Comparison of ENCODE assay signal across 8 cellular contexts in genomic region chr20:17898548-17898994, GRCh38.
DNase-seq lines count a peak whose midpoint lies in the region; ATAC-seq and TF ChIP-seq lines count a peak whose summit lies in the region.

No MANE protein-coding gene starts in this region.

- H3K9me3 ChIP-seq in heart left ventricle = peaks cover 0 to 3% (median 0%) of the 10 kb centered on the region in 12 donors

- H3K27ac Mint-ChIP-seq in activated naive CD8-positive, alpha-beta T cell treated with anti-CD3 and anti-CD28 coated beads, Interleukin-2, amount 10 ng/mL, durations not matched to agents 7 days and 5 days = no peak overlapping the region

- peak; percentile 46 for DNase-seq in GDM1 (lab: John Stamatoyannopoulos, UW)
- peak; percentile 49 for DNase-seq in Jurkat, Clone E6-1 (ENCODE audit: low read depth, low spot score)
- DNase-seq in activated naive CD8-positive, alpha-beta T cell treated with anti-CD3 and anti-CD28 coated beads, Interleukin-2, amount 10 ng/mL, durations not matched to agents 7 days and 5 days = peak; percentile 56
- peak; percentile 70 to 81 (median 78) for DNase-seq in heart left ventricle
- peak; percentile 54 for DNase-seq in renal cortical epithelial cell (ENCODE audit: low read depth)

- no peak overlapping the region for H3K4me3 ChIP-seq in Jurkat, Clone E6-1 (ENCODE audit: low read length)
- H3K4me3 ChIP-seq in heart left ventricle = no peak overlapping the region

- no peaks in the 10 kb centered on the region for H3K36me3 Mint-ChIP-seq in activated naive CD8-positive, alpha-beta T cell treated with anti-CD3 and anti-CD28 coated beads, Interleukin-2, amount 10 ng/mL, durations not matched to agents 7 days and 5 days

- peak; percentile 88 to 98 (median 92) for TF ChIP-seq CTCF in heart left ventricle (IDR thresholded peaks at IDR 0.05)

- no peak overlapping the region for H3K4me3 Mint-ChIP-seq in activated naive CD8-positive, alpha-beta T cell treated with anti-CD3 and anti-CD28 coated beads, Interleukin-2, amount 10 ng/mL, durations not matched to agents 7 days and 5 days

- POLR2A ChIA-PET in activated naive CD8-positive, alpha-beta T cell treated with anti-CD3 and anti-CD28 coated beads, Interleukin-2, amount 10 ng/mL, durations not matched to agents 7 days and 5 days (lab: Charles Lee) = no interaction called here

- H3K4me1 ChIP-seq in heart left ventricle = peaks cover 0 to 38% (median 31%) of the 10 kb centered on the region in 12 donors

- TF ChIP-seq POLR2A in heart left ventricle (IDR thresholded peaks at IDR 0.05) = no peak

- peaks cover 42% of the 10 kb centered on the region for H3K27me3 Mint-ChIP-seq in activated naive CD8-positive, alpha-beta T cell treated with anti-CD3 and anti-CD28 coated beads, Interleukin-2, amount 10 ng/mL, durations not matched to agents 7 days and 5 days

- WGBS in heart left ventricle, 4 donors = 51 to 54% (median 53%) methylated on average over 7 of the region's 7 CpGs

- H3K27ac ChIP-seq in heart left ventricle = no peak overlapping the region

- intact Hi-C loops in heart left ventricle (cut with DNase I) = loop anchor here in 9 of 10 donors (1.0 to 10.0 kb wide), 15 partner anchors 51 to 394 kb away; partner anchors contain the start of genes RRBP1 (in 2 of the 9) and BFSP1 (in 1 of the 9)

- ATAC-seq in SK-N-SH treated with all-trans-retinoic acid at 6 μM for 48 hours (peak; percentile 84), heart left ventricle (peak in 3 of 4 donors; percentile 36 to 60 (median 51)), HG02763 (IDR thresholded peaks at IDR 0.05; ENCODE audit: unreplicated experiment) (no peak), HG03097 (IDR thresholded peaks at IDR 0.05; ENCODE audit: low FRiP score, unreplicated experiment) (no peak)
- ATAC-seq in activated naive CD8-positive, alpha-beta T cell treated with anti-CD3 and anti-CD28 coated beads, Interleukin-2, amount 10 ng/mL, durations not matched to agents 7 days and 5 days (ENCODE audit: low read depth) = peak; percentile 53

- no peaks in the 10 kb centered on the region for H3K9me3 Mint-ChIP-seq in activated naive CD8-positive, alpha-beta T cell treated with anti-CD3 and anti-CD28 coated beads, Interleukin-2, amount 10 ng/mL, durations not matched to agents 7 days and 5 days

- no peaks in the 10 kb centered on the region for H3K27me3 ChIP-seq in heart left ventricle

- peaks cover 10% of the 10 kb centered on the region for H3K4me1 Mint-ChIP-seq in activated naive CD8-positive, alpha-beta T cell treated with anti-CD3 and anti-CD28 coated beads, Interleukin-2, amount 10 ng/mL, durations not matched to agents 7 days and 5 days

- no peaks in the 10 kb centered on the region for H3K36me3 ChIP-seq in heart left ventricle

TF ChIP-seq in SK-N-SH treated with all-trans-retinoic acid at 6 μM for 48 hours, 23 proteins besides CTCF, POLR2A, EP300 and RAD21:
- TF ChIP-seq TOX (CRISPR knock-in tag; IDR thresholded peaks at IDR 0.05; ENCODE audit: borderline replicate concordance) (no peak), SNAI2 (CRISPR knock-in tag; IDR thresholded peaks at IDR 0.05) (no peak), ZFP30 (CRISPR knock-in tag; IDR thresholded peaks at IDR 0.05) (no peak), GLIS3 (CRISPR knock-in tag; IDR thresholded peaks at IDR 0.05) (no peak), ZNF565 (CRISPR knock-in tag; conservative IDR thresholded peaks at IDR 0.05; ENCODE audit: low read depth) (no peak), ESRRG (CRISPR knock-in tag; IDR thresholded peaks at IDR 0.05) (no peak), ZFP3 (CRISPR knock-in tag; IDR thresholded peaks at IDR 0.05) (no peak), PPARA (CRISPR knock-in tag; IDR thresholded peaks at IDR 0.05; ENCODE audit: borderline replicate concordance) (no peak), ZC3H10 (CRISPR knock-in tag; IDR thresholded peaks at IDR 0.05) (no peak), PATZ1 (CRISPR knock-in tag; IDR thresholded peaks at IDR 0.05; ENCODE audit: borderline replicate concordance) (no peak), BACH2 (CRISPR knock-in tag; IDR thresholded peaks at IDR 0.05; ENCODE audit: borderline replicate concordance) (no peak), CSDC2 (CRISPR knock-in tag; IDR thresholded peaks at IDR 0.05) (no peak), OSR1 (CRISPR knock-in tag; IDR thresholded peaks at IDR 0.05) (no peak), ZNF70 (CRISPR knock-in tag; IDR thresholded peaks at IDR 0.05) (no peak), RARB (CRISPR knock-in tag; IDR thresholded peaks at IDR 0.05) (no peak)
- TF ChIP-seq, protein P1, sequence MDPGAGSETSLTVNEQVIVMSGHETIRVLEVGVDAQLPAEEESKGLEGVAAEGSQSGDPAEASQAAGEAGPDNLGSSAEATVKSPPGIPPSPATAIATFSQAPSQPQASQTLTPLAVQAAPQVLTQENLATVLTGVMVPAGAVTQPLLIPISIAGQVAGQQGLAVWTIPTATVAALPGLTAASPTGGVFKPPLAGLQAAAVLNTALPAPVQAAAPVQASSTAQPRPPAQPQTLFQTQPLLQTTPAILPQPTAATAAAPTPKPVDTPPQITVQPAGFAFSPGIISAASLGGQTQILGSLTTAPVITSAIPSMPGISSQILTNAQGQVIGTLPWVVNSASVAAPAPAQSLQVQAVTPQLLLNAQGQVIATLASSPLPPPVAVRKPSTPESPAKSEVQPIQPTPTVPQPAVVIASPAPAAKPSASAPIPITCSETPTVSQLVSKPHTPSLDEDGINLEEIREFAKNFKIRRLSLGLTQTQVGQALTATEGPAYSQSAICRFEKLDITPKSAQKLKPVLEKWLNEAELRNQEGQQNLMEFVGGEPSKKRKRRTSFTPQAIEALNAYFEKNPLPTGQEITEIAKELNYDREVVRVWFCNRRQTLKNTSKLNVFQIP (CRISPR knock-in tag; IDR thresholded peaks at IDR 0.05; ENCODE audit: borderline replicate concordance, low read depth) = no peak
- TF ChIP-seq, protein P2, sequence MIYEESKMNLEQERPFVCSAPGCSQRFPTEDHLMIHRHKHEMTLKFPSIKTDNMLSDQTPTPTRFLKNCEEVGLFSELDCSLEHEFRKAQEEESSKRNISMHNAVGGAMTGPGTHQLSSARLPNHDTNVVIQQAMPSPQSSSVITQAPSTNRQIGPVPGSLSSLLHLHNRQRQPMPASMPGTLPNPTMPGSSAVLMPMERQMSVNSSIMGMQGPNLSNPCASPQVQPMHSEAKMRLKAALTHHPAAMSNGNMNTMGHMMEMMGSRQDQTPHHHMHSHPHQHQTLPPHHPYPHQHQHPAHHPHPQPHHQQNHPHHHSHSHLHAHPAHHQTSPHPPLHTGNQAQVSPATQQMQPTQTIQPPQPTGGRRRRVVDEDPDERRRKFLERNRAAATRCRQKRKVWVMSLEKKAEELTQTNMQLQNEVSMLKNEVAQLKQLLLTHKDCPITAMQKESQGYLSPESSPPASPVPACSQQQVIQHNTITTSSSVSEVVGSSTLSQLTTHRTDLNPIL (CRISPR knock-in tag; IDR thresholded peaks at IDR 0.05; ENCODE audit: low read depth) = no peak
- TF ChIP-seq, protein P3, sequence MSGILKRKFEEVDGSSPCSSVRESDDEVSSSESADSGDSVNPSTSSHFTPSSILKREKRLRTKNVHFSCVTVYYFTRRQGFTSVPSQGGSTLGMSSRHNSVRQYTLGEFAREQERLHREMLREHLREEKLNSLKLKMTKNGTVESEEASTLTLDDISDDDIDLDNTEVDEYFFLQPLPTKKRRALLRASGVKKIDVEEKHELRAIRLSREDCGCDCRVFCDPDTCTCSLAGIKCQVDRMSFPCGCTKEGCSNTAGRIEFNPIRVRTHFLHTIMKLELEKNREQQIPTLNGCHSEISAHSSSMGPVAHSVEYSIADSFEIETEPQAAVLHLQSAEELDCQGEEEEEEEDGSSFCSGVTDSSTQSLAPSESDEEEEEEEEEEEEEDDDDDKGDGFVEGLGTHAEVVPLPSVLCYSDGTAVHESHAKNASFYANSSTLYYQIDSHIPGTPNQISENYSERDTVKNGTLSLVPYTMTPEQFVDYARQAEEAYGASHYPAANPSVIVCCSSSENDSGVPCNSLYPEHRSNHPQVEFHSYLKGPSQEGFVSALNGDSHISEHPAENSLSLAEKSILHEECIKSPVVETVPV (CRISPR knock-in tag; IDR thresholded peaks at IDR 0.05) = no peak

Comparison
In these comparisons a context has a peak if more than half of its experiments do, and no peak if none do; other contexts are left out.
1. ATAC-seq: peak in SK-N-SH treated with all-trans-retinoic acid at 6 μM for 48 hours (single experiment), activated naive CD8-positive, alpha-beta T cell treated with anti-CD3 and anti-CD28 coated beads, Interleukin-2, amount 10 ng/mL, durations not matched to agents 7 days and 5 days (single experiment) and heart left ventricle (3 of 4); none in HG02763 (single experiment) and HG03097 (single experiment).
2. Peak in every context shown above with its lines, with median percentiles within 50 percentile points of each other: DNase-seq.